In the genomic region with DNA sequence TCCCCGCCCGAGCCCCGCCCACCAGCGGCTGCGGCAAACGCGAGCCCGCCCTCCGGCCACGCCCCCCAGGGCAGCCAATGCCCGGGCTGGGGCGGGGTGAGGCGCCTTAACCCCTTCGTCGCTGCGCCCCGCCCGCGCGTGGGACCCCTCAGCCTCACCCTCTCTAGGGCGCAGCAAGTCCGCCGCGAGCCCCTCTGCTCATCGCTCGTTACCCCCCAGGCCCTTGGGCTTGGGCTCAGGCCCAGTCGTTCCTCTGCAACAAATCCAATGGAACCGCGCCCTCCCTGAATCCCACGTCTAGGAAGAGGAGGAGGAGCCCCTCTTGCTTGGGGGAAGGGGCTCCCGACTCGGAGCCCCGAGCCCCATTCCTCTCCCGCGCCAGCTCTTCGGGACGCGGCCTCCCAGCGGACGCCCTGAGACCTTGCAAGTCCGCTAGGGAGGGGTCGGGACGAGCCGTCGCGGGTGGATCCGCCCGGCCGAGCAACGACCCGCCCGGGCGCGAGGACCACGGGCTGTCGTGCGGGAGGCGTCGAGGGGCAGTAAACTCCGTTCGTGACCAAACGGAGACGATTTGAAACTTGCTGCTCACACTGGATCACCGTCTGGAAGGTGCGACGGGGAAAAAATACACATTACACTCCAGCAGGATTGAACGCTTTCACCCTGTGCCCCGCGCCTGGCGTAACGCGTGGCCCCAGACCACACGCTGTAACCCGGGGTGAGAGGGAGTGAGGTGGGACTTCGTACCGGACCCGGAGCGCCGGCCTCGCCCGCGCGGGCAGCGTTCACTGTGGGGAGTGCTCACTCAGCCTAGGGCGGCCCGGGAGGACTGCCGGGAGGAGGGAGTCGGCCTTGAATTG, we compare ENCODE assay signal across 8 cellular contexts. TPM values are rescaled to one million over a fixed set of nuclear protein-coding genes. Genes with fewer than 3 reads are reported as not detected.
DNase-seq lines count a peak whose midpoint lies in the region; ATAC-seq and TF ChIP-seq lines count a peak whose summit lies in the region.

No MANE protein-coding gene starts in this region.

- H3K4me1 Mint-ChIP-seq in neural progenitor cell = peaks cover 27% of the 10 kb centered on the region

- H3K36me3 Mint-ChIP-seq in neural progenitor cell = no peaks in the 10 kb centered on the region

- H3K4me2 ChIP-seq in KMS-11 (no peak overlapping the region), neural progenitor cell (peak overlapping the region; percentile 77)

- no peak overlapping the region for H3K4me3 ChIP-seq in KMS-11 (IDR thresholded peaks at IDR 0.05; ENCODE audit: insufficient read depth, low read depth, low read length)
- H3K4me3 ChIP-seq in neural progenitor cell = peak overlapping the region; percentile 96
- peak overlapping the region; percentile 74 to 93 for H3K4me3 ChIP-seq in stomach smooth muscle (ENCODE audit: low read length in 2 of 2)

- no peak overlapping the region; the same call in 1 of the 2 replicates for H3K9ac ChIP-seq in KMS-11
- peak overlapping the region; percentile 40 for H3K9ac ChIP-seq in neural progenitor cell
- peak overlapping the region; percentile 32 to 78 for H3K9ac ChIP-seq in stomach smooth muscle (ENCODE audit: low read length in 2 of 2)

- H3K27ac Mint-ChIP-seq in neural progenitor cell = peak overlapping the region; percentile 78

- TF ChIP-seq CTCF in KMS-11 (conservative IDR thresholded peaks at IDR 0.05; ENCODE audit: low read depth, low read length) (no peak), foreskin keratinocyte (conservative IDR thresholded peaks at IDR 0.05) (peak; percentile 8), neural progenitor cell (IDR thresholded peaks at IDR 0.05) (peak; percentile 47)

- peaks cover 14% of the 10 kb centered on the region for H3K27me3 Mint-ChIP-seq in neural progenitor cell (ENCODE audit: insufficient read depth, low read depth)

- H3K4me3 Mint-ChIP-seq in neural progenitor cell = peak overlapping the region; percentile 96

- H3K27ac ChIP-seq in KMS-11 = no peak overlapping the region
- peak overlapping the region; percentile 30 for H3K27ac ChIP-seq in foreskin keratinocyte
- H3K27ac ChIP-seq in neural progenitor cell = peak overlapping the region; percentile 44
- peak overlapping the region; percentile 46 for H3K27ac ChIP-seq in stomach smooth muscle (ENCODE audit: low read length)

- H3F3A ChIP-seq in neural progenitor cell (ENCODE audit: low read depth) = peaks cover 24% of the 10 kb centered on the region

- ATAC-seq in GM21737 (IDR thresholded peaks at IDR 0.05; ENCODE audit: unreplicated experiment) = peak; percentile 89
- peak; percentile 88 for ATAC-seq in foreskin keratinocyte

- H4K20me1 ChIP-seq in KMS-11 (ENCODE audit: insufficient read depth) (no peaks in the 10 kb centered on the region), neural progenitor cell (ENCODE audit: low read depth) (peaks cover 16% of the 10 kb centered on the region)

- no peaks in the 10 kb centered on the region for H3K79me2 ChIP-seq in KMS-11 (ENCODE audit: insufficient read depth, low read depth)
- H3K79me2 ChIP-seq in neural progenitor cell (ENCODE audit: low read depth) = peaks cover 10% of the 10 kb centered on the region

- no peaks in the 10 kb centered on the region for H3K9me3 Mint-ChIP-seq in neural progenitor cell

- no peaks in the 10 kb centered on the region for H3K4me1 ChIP-seq in KMS-11 (ENCODE audit: low read depth, poor library complexity, severe bottlenecking)
- H3K4me1 ChIP-seq in foreskin keratinocyte = peaks cover 8% of the 10 kb centered on the region
- H3K4me1 ChIP-seq in neural progenitor cell = peaks cover 20% of the 10 kb centered on the region
- H3K4me1 ChIP-seq in stomach smooth muscle (ENCODE audit: control insufficient read depth, insufficient read depth, low read length) = peaks cover 16% of the 10 kb centered on the region

- no peaks in the 10 kb centered on the region for H3K9me3 ChIP-seq in neural progenitor cell (ENCODE audit: low read depth)
- no peaks in the 10 kb centered on the region for H3K9me3 ChIP-seq in stomach smooth muscle (ENCODE audit: control insufficient read depth in 2 of 2, low read length in 2 of 2)

- H2AFZ ChIP-seq in KMS-11 (ENCODE audit: low read depth) (peak overlapping the region; percentile 87), neural progenitor cell (replicated peaks) (peak overlapping the region; percentile 95)

- DNase-seq in DMS153 treated with DMSO at 0.1 percent for 48 hours (lab: John Stamatoyannopoulos, UW; ENCODE audit: unreplicated experiment) (peak; percentile 51), SHP77 treated with DMSO at 0.1 percent for 48 hours (lab: John Stamatoyannopoulos, UW) (peak; percentile 41), foreskin keratinocyte (peak; percentile 32 to 61), neural progenitor cell (ENCODE audit: low spot score) (peak; percentile 98)
- peak; percentile 84 for DNase-seq in activated gamma-delta T cell treated with anti-CD3 and anti-CD28 coated beads, Interleukin-2, amount 50 U/mL, for 16 hours (ENCODE audit: low read depth)

- no peaks in the 10 kb centered on the region for H3K36me3 ChIP-seq in KMS-11 (ENCODE audit: insufficient read depth)
- H3K36me3 ChIP-seq in neural progenitor cell = no peaks in the 10 kb centered on the region
- no peaks in the 10 kb centered on the region for H3K36me3 ChIP-seq in stomach smooth muscle (ENCODE audit: control insufficient read depth in 2 of 2, insufficient read depth in 2 of 2, low read length in 2 of 2)

- no peaks in the 10 kb centered on the region for H3K27me3 ChIP-seq in KMS-11 (ENCODE audit: insufficient read depth, low read depth)
- H3K27me3 ChIP-seq in foreskin keratinocyte = peaks cover 15% of the 10 kb centered on the region
- peaks cover 7% of the 10 kb centered on the region for H3K27me3 ChIP-seq in neural progenitor cell
- peaks cover 0 to 3% of the 10 kb centered on the region in 2 donors for H3K27me3 ChIP-seq in stomach smooth muscle (ENCODE audit: control insufficient read depth in 1 of 2, insufficient read depth in 2 of 2, low read length in 2 of 2)

RNA-seq across cellular contexts. Expression of a gene that starts 0.5 kb away (rescaled TPM):
- 3.1 and 3.3 TPM in 2 replicates for total RNA-seq in foreskin keratinocyte
- polyA plus RNA-seq in foreskin keratinocyte = 1.8 and 2.4 TPM in 2 replicates
- total RNA-seq in neural progenitor cell (ENCODE audit: low replicate concordance) = 3.7 and 12.5 TPM in 2 replicates

RNA-seq across cellular contexts. Expression of a gene that starts 14.1 kb away (rescaled TPM):
- total RNA-seq in foreskin keratinocyte (17.6 and 19.1 TPM in 2 replicates), neural progenitor cell (ENCODE audit: low replicate concordance) (13.2 and 17.7 TPM in 2 replicates)
- 9.8 and 10.4 TPM in 2 replicates for polyA plus RNA-seq in foreskin keratinocyte

RNA-seq across cellular contexts. Expression of a gene that starts 14.1 kb away (rescaled TPM):
- total RNA-seq in foreskin keratinocyte (4.5 TPM in 2 replicates), neural progenitor cell (ENCODE audit: low replicate concordance) (3.7 and 6.2 TPM in 2 replicates)
- polyA plus RNA-seq in foreskin keratinocyte = 3.3 TPM in 2 replicates

RNA-seq across cellular contexts. Expression of a gene that starts 30.7 kb away (rescaled TPM):
- 42.3 and 47.4 TPM in 2 replicates for total RNA-seq in foreskin keratinocyte
- polyA plus RNA-seq in foreskin keratinocyte = 64.4 and 69.6 TPM in 2 replicates
- 27.9 and 58.4 TPM in 2 replicates for total RNA-seq in neural progenitor cell (ENCODE audit: low replicate concordance)

RNA-seq across cellular contexts. Expression of a gene that starts 35.5 kb away (rescaled TPM):
- total RNA-seq in foreskin keratinocyte (47.2 and 58.0 TPM in 2 replicates), neural progenitor cell (ENCODE audit: low replicate concordance) (18.2 and 27.7 TPM in 2 replicates)
- 82.1 and 97.0 TPM in 2 replicates for polyA plus RNA-seq in foreskin keratinocyte

Comparison
In these comparisons a context has a peak if more than half of its experiments do, and no peak if none do; other contexts are left out.
1. DNase-seq: peak in every context shown above with its lines; median percentile 98 in neural progenitor cell; 84 in activated gamma-delta T cell treated with anti-CD3 and anti-CD28 coated beads, Interleukin-2, amount 50 U/mL, for 16 hours; 51 in DMS153 treated with DMSO at 0.1 percent for 48 hours; 46 in foreskin keratinocyte; 41 in SHP77 treated with DMSO at 0.1 percent for 48 hours.